19 cellular contexts compared by ENCODE assay signal in genomic region chr3:175729466-175729865, GRCh38.
"Had no signal": no experiment of that assay in that cellular context is flagged by ENCODE, and none has a peak within 500 bp of the region (broad histone marks: within the 10 kb centered on the region; RNA-seq: fewer than 3 reads in every experiment).

No MANE protein-coding gene starts in this region.

- ATAC-seq: heart left ventricle; left lobe of liver; naive thymus-derived CD4-positive, alpha-beta T cell; psoas muscle; right lobe of liver had no signal

- H3K4me3 ChIP-seq: esophagus muscularis mucosa, heart left ventricle, psoas muscle, right lobe of liver, skin epidermis had no signal

- DNase-seq: effector memory CD4-positive, alpha-beta T cell; heart left ventricle; hippocampal formation; mammary epithelial cell; naive thymus-derived CD4-positive, alpha-beta T cell; nephron progenitor cell; psoas muscle; retina; right lobe of liver; stimulated activated CD4-positive, alpha-beta T cell treated with anti-CD3 and anti-CD28 coated beads, Interleukin-2, amount 100 ng/mL, for 24 hours; stimulated activated CD4-positive, alpha-beta T cell treated with anti-CD3 and anti-CD28 coated beads, Interleukin-4, amount 100 ng/mL, for 4 hours; stimulated activated naive CD4-positive, alpha-beta T cell treated with Interleukin-2 at 50 U/mL for 16 hours; trophoblast cell had no signal

- FAIRE-seq: endometrium, frontal cortex, islet of Langerhans had no signal
